Comparison of ENCODE assay signal across 14 cellular contexts in the genomic region with DNA sequence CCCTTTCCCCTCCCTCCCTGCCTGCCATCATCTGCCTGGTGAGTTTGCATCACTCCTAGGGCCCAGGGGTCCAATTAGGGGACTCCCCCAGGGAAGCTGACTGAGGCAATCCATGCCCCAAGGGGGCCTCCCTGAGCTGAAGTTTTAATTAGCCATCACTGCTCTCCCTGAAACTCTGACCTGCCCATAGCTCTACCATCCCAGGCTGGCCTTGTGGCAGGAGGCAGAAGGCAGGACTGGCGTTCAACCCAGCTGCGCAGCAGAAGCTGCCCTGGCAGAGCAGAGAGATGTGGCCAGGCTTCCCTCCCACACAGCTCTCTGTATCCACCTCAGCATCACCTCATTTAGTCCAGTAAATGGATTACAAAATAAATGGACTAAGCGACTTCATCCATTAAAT.
"Had no signal": no experiment of that assay in that cellular context is flagged by ENCODE, and none has a peak within 500 bp of the region (broad histone marks: within the 10 kb centered on the region; RNA-seq: fewer than 3 reads in every experiment).

No MANE protein-coding gene starts in this region.

- H3K27ac ChIP-seq: esophagus squamous epithelium, gastroesophageal sphincter, right atrium auricular region had no signal

- H3K36me3 ChIP-seq: esophagus squamous epithelium, gastroesophageal sphincter, right atrium auricular region had no signal

- DNase-seq: esophagus squamous epithelium; foreskin fibroblast; glutamatergic neuron; islet precursor cell; mammary epithelial cell; nephron progenitor cell; small intestine; stimulated activated CD4-positive, alpha-beta T cell treated with anti-CD3 and anti-CD28 coated beads, Interleukin-12 subunit alpha, Interleukin-12 subunit beta, amount 100 ng/mL, for 4 hours; stimulated activated naive CD4-positive, alpha-beta T cell treated with Interleukin-2 at 50 U/mL for 16 hours; trophoblast cell had no signal

- H3K4me3 ChIP-seq: esophagus squamous epithelium, gastroesophageal sphincter, right atrium auricular region had no signal

- ATAC-seq: gastroesophageal sphincter; left lobe of liver; naive thymus-derived CD4-positive, alpha-beta T cell had no signal

- H3K9me3 ChIP-seq: esophagus squamous epithelium, gastroesophageal sphincter, right atrium auricular region had no signal

- H3K27me3 ChIP-seq: esophagus squamous epithelium, right atrium auricular region had no signal
